Comparison of ENCODE assay signal across 8 cellular contexts in genomic region chr17:7561028-7561575, GRCh38. TPM values are rescaled to one million over a fixed set of nuclear protein-coding genes. Genes with fewer than 3 reads are reported as not detected.
DNase-seq lines count a peak whose midpoint lies in the region; ATAC-seq and TF ChIP-seq lines count a peak whose summit lies in the region.

No MANE protein-coding gene starts in this region.

- H3K36me3 ChIP-seq in kidney epithelial cell (ENCODE audit: control insufficient read depth, insufficient read depth, low read length) = peaks cover 2% of the 10 kb centered on the region

- no peaks in the 10 kb centered on the region for H3K27me3 ChIP-seq in kidney epithelial cell (ENCODE audit: control insufficient read depth, insufficient read depth, low read length)

- TF ChIP-seq CTCF in kidney epithelial cell (IDR thresholded peaks at IDR 0.05; ENCODE audit: insufficient read depth, low read length, poor library complexity, severe bottlenecking) = peak; percentile 94

- peak; percentile 76 for DNase-seq in SIG-M5 treated with dmso at 0.1 percent for 504 hours (lab: John Stamatoyannopoulos, UW; ENCODE audit: unreplicated experiment)
- DNase-seq in SIG-M5 (lab: John Stamatoyannopoulos, UW) = no peak
- peak; percentile 76 for DNase-seq in NCI-H226
- peak; percentile 76 for DNase-seq in activated CD4-positive, alpha-beta T cell treated with anti-CD3 and anti-CD28 coated beads for 1 hour
- DNase-seq in cerebellar cortex (ENCODE audit: low spot score) = peak; percentile 89
- DNase-seq in kidney epithelial cell (ENCODE audit: low read depth) = no peak
- peak; percentile 77 to 81 for DNase-seq in stimulated activated CD4-positive, alpha-beta T cell treated with anti-CD3 and anti-CD28 coated beads, Interleukin-15, amount 100 ng/mL, for 48 hours (ENCODE audit: low read depth in 2 of 2)

- peak overlapping the region; percentile 83 for H3K4me3 ChIP-seq in kidney epithelial cell (ENCODE audit: low read depth, low read length)

- peak; percentile 50 for ATAC-seq in HG03097 (IDR thresholded peaks at IDR 0.05; ENCODE audit: low FRiP score, unreplicated experiment)

RNA-seq across cellular contexts. Expression of gene SENP3, which starts 0.6 kb away (rescaled TPM):
- 107 and 109 TPM in 2 replicates for total RNA-seq in kidney epithelial cell

RNA-seq across cellular contexts. Expression of gene TNFSF13, which starts 2.6 kb away (rescaled TPM):
- 13.5 and 14.3 TPM in 2 replicates for total RNA-seq in kidney epithelial cell

RNA-seq across cellular contexts. Expression of gene TNFSF12, which starts 12.2 kb away (rescaled TPM):
- 9.0 and 9.4 TPM in 2 replicates for total RNA-seq in kidney epithelial cell

RNA-seq across cellular contexts. Expression of gene CD68, which starts 18.3 kb away (rescaled TPM):
- total RNA-seq in kidney epithelial cell = 7.4 and 8.7 TPM in 2 replicates

RNA-seq across cellular contexts. Expression of gene MPDU1, which starts 22.6 kb away (rescaled TPM):
- 161 and 187 TPM in 2 replicates for total RNA-seq in kidney epithelial cell

Comparison
In these comparisons a context has a peak if more than half of its experiments do, and no peak if none do; other contexts are left out.
1. DNase-seq: peak in SIG-M5 treated with dmso at 0.1 percent for 504 hours (single experiment), NCI-H226 (single experiment), activated CD4-positive, alpha-beta T cell treated with anti-CD3 and anti-CD28 coated beads for 1 hour (single experiment), cerebellar cortex (single experiment) and stimulated activated CD4-positive, alpha-beta T cell treated with anti-CD3 and anti-CD28 coated beads, Interleukin-15, amount 100 ng/mL, for 48 hours (2 of 2); none in SIG-M5 (single experiment) and kidney epithelial cell (single experiment).